8 cellular contexts compared by ENCODE assay signal in genomic region chr13:33817513-33817842, GRCh38. TPM values are rescaled to one million over a fixed set of nuclear protein-coding genes. Genes with fewer than 3 reads are reported as not detected.
DNase-seq lines count a peak whose midpoint lies in the region; ATAC-seq, FAIRE-seq and TF ChIP-seq lines count a peak whose summit lies in the region.

No MANE protein-coding gene starts in this region.

- peaks cover 24% of the 10 kb centered on the region for H3K36me3 ChIP-seq in WERI-Rb-1
- peaks cover 2% of the 10 kb centered on the region; the same call in 1 of the 2 replicates for H3K36me3 ChIP-seq in iPS DF 6.9 (ENCODE audit: control insufficient read depth, insufficient read depth, low read length)

- H3K4me3 Mint-ChIP-seq in CD4-positive, alpha-beta T cell = peak overlapping the region; percentile 95

- WGBS in iPS DF 6.9 (ENCODE audit: insufficient coverage, insufficient read length) = no CpG with 5 or more reads among the region's 3 CpGs

- no peaks in the 10 kb centered on the region for H3K9me3 ChIP-seq in CD4-positive, alpha-beta T cell (ENCODE audit: control insufficient read depth, low read length)
- H3K9me3 ChIP-seq in WERI-Rb-1 (ENCODE audit: severe bottlenecking) (no peaks in the 10 kb centered on the region), iPS DF 6.9 (ENCODE audit: control insufficient read depth, insufficient read depth, low read length) (no peaks in the 10 kb centered on the region)

- H3K27ac Mint-ChIP-seq in CD4-positive, alpha-beta T cell = peak overlapping the region; percentile 86

- H3K27me3 ChIP-seq in CD4-positive, alpha-beta T cell (ENCODE audit: control insufficient read depth, insufficient read depth, low read length) = no peaks in the 10 kb centered on the region
- H3K27me3 ChIP-seq in WERI-Rb-1 (ENCODE audit: insufficient read depth, low read depth, severe bottlenecking) (no peaks in the 10 kb centered on the region), iPS DF 6.9 (ENCODE audit: control insufficient read depth, insufficient read depth, low read length) (no peaks in the 10 kb centered on the region)

- H3K27ac ChIP-seq in CD4-positive, alpha-beta T cell (ENCODE audit: low read depth, low read length) = peak overlapping the region; percentile 37
- H3K27ac ChIP-seq in WERI-Rb-1 (peak overlapping the region; percentile 92), iPS DF 6.9 (ENCODE audit: low read length) (no peak overlapping the region), substantia nigra (ENCODE audit: low read depth, low read length, poor library complexity, severe bottlenecking) (peak overlapping the region; percentile 28)

- no peak for FAIRE-seq in RCC 7860 (lab: Jason Lieb, UNC)

- peak; percentile 10 for ATAC-seq in CD4-positive, alpha-beta T cell (ENCODE audit: poor library complexity)

- no peaks in the 10 kb centered on the region for H3K4me1 ChIP-seq in iPS DF 6.9 (ENCODE audit: control insufficient read depth, insufficient read depth, low read length)

- H3K4me3 ChIP-seq in HFF-Myc (replicated peaks; ENCODE audit: low read depth, low read length) (peak overlapping the region; percentile 96), WERI-Rb-1 (ENCODE audit: low read depth, low read length) (peak overlapping the region; percentile 89), iPS DF 6.9 (ENCODE audit: low read length) (peak overlapping the region; percentile 98; the same call in 1 of the 2 replicates)

- DNase-seq in CD4-positive, alpha-beta T cell = no peak
- DNase-seq in HFF-Myc (ENCODE audit: extremely low read depth, low read depth) (no peak), WERI-Rb-1 (no peak), iPS DF 6.9 (ENCODE audit: low read depth, low spot score) (no peak), substantia nigra (lab: John Stamatoyannopoulos, UW) (peak in 1 of 49 donors; percentile 31), occipital lobe (lab: John Stamatoyannopoulos, UW) (no peak), HPDE6-E6E7 (ENCODE audit: extremely low spot score) (no peak), RCC 7860 (ENCODE audit: low spot score) (no peak)

- peaks cover 29% of the 10 kb centered on the region for H3K36me3 Mint-ChIP-seq in CD4-positive, alpha-beta T cell (ENCODE audit: low read depth)

- H3K4me1 Mint-ChIP-seq in CD4-positive, alpha-beta T cell (ENCODE audit: low read depth) = peaks cover 14% of the 10 kb centered on the region

- H3K27me3 Mint-ChIP-seq in CD4-positive, alpha-beta T cell = no peaks in the 10 kb centered on the region

- CTCF ChIA-PET in CD4-positive, alpha-beta T cell (lab: Charles Lee) = interaction anchor here (0.6 to 0.9 kb wide), 3 partner anchors 17 to 279 kb away, joined by 3 read pairs; no protein-coding TSS in a partner anchor

- intact Hi-C loops in CD4-positive, alpha-beta T cell (cut with DNase I, micrococcal nuclease) = loop anchor here (5.0 to 10.0 kb wide), 6 partner anchors 275 to 1503 kb away; partner anchors contain the start of genes N4BP2L2 (in 2 of the 2), PDS5B (in 2 of the 2), BRCA2 (in 1 of the 2) and ZAR1L (in 1 of the 2)

- POLR2A ChIA-PET in CD4-positive, alpha-beta T cell (lab: Charles Lee) = interaction anchor here (0.8 to 1.8 kb wide), 8 partner anchors 8 to 1502 kb away, joined by 3 to 27 read pairs (median 4); partner anchors contain the start of genes BRCA2 and ZAR1L

- no peak for TF ChIP-seq CTCF in CD4-positive, alpha-beta T cell (IDR thresholded peaks at IDR 0.05)
- TF ChIP-seq CTCF in HFF-Myc (IDR thresholded peaks at IDR 0.05; ENCODE audit: low read depth, low read length, missing control alignments) (no peak), WERI-Rb-1 (IDR thresholded peaks at IDR 0.05; ENCODE audit: low read depth, low read length) (no peak)

- H3K9me3 Mint-ChIP-seq in CD4-positive, alpha-beta T cell = no peaks in the 10 kb centered on the region

RNA-seq across cellular contexts. Expression of gene RFC3, which starts 0.5 kb away (rescaled TPM):
- total RNA-seq in CD4-positive, alpha-beta T cell = 1 to 10 TPM; 4.5 TPM
- total RNA-seq in occipital lobe = 21.5 TPM
